Comparison of ENCODE assay signal across 21 cellular contexts in the genomic region with DNA sequence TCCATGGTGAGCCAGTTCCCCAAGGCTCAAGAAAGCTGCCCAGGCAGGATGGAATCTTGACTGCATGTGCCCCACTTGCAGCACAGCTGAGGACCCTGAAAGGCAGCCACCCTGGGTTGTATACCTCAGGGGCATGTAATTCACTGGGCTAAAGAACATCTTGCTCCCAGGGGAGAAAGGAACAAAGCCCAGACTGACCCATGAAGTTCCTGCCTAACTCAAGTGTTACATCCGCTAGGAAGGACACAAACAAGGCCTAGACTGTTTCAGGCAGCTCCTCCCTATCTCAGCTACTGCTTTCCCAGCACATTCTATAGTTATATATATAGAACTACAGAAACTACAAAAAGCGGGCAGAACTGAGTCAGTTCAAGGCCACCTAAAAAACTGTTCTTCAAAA.
"Had no signal": no experiment of that assay in that cellular context is flagged by ENCODE, and none has a peak within 500 bp of the region (broad histone marks: within the 10 kb centered on the region; RNA-seq: fewer than 3 reads in every experiment).

No MANE protein-coding gene starts in this region.

- DNase-seq: activated B cell treated with CpG ODN at 0.5 μM for 24 hours; activated CD4-positive, alpha-beta T cell treated with anti-CD3 and anti-CD28 coated beads for 1 hour; activated CD4-positive, alpha-beta T cell treated with anti-CD3 and anti-CD28 coated beads, Interleukin-2, amount 10 ng/mL, durations not matched to agents 24 days and 14 days; activated CD4-positive, alpha-beta T cell treated with anti-CD3 and anti-CD28 coated beads, Interleukin-2, amount 50 U/mL, for 48 hours; activated CD8-positive, alpha-beta memory T cell treated with anti-CD3 and anti-CD28 coated beads for 24 hours; activated effector memory CD4-positive, alpha-beta T cell treated with anti-CD3 and anti-CD28 coated beads, Interleukin-2, amount 50 U/mL, for 16 hours; activated naive CD4-positive, alpha-beta T cell treated with Interleukin-2 at 50 U/mL for 16 hours; activated naive CD8-positive, alpha-beta T cell treated with anti-CD3 and anti-CD28 coated beads, Interleukin-2, amount 50 U/mL, for 24 hours; activated T-cell treated with anti-CD3 and anti-CD28 coated beads, Interleukin-2, amount 50 U/mL, for 4 hours; amniotic stem cell; Karpas-422; NCI-H1105 treated with DMSO at 0.1 percent for 48 hours; NCI-H146; NCI-H187 treated with DMSO at 0.1 percent for 48 hours; NCI-H345; NCI-H510A; NCI-H526 treated with DMSO at 0.1 percent for 48 hours; NCI-H82; OCI-M1; Right ventricle myocardium superior; T1000 had no signal
